In the genomic region with DNA sequence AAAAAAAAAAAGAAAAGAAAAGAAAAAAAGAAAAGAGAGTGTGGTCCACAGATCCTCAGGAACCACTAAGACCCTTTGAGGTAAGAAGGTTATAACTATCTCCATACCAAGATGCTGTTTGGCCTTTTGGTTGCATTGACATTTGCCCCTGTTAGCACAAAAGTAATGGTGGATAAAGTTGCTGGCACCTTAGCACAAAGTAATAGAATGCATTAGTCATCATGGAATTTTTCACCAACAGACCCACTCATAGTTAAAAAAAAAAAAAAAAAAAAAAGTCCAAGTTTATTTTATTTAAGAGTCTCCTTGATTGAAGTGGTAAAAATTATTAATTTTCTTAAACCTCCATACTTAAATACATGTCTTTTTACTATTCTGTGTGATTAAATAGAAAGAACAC, we compare ENCODE assay signal across 1 cellular context.
TF ChIP-seq lines count a peak whose summit lies in the region.

No MANE protein-coding gene starts in this region.

TF ChIP-seq in IMR-90, 13 proteins besides CTCF, POLR2A, EP300 and RAD21 (continued from another document):
- TF ChIP-seq, protein P1, sequence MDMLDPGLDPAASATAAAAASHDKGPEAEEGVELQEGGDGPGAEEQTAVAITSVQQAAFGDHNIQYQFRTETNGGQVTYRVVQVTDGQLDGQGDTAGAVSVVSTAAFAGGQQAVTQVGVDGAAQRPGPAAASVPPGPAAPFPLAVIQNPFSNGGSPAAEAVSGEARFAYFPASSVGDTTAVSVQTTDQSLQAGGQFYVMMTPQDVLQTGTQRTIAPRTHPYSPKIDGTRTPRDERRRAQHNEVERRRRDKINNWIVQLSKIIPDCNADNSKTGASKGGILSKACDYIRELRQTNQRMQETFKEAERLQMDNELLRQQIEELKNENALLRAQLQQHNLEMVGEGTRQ (IDR thresholded peaks at IDR 0.05; ENCODE audit: low read depth, low read length), result no peak
- 0 out of 2 replicates have a peak, but pooled peaks have one; percentile 6 for TF ChIP-seq MAFK (IDR thresholded peaks at IDR 0.05; ENCODE audit: low read depth, low read length)
- TF ChIP-seq BHLHE40 (IDR thresholded peaks at IDR 0.05; ENCODE audit: low read depth, low read length), result no peak
